In the genomic region with DNA sequence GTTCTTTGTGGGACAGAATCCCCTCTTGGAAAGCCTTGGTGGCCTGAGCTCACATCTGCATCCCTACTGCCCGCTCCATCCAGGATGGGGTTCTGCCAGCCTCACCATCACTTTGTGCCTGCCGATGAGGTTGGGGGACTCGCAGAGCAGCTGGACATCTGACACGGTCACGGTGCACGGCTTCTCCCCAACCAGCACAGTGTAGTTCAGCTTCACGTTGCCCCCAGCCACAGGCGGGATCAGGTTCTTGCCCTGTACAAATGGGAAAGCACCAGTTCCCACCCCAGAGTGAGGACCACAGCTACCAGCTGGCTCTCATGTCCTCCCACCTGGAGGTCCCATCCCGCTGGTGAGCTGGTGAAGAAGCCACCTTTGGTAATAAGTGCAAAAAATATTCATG, we compare ENCODE assay signal across 9 cellular contexts.
"Had no signal": no experiment of that assay in that cellular context is flagged by ENCODE, and none has a peak within 500 bp of the region (broad histone marks: within the 10 kb centered on the region; RNA-seq: fewer than 3 reads in every experiment).

No MANE protein-coding gene starts in this region.

- DNase-seq: GM23248, GOT3, H9, HCEC 1CT, IMR-90, KG1 had no signal

- H2AFZ ChIP-seq: GM23248 had no signal

- H3K9ac ChIP-seq: GM23248 had no signal

- FAIRE-seq: H54, HTR-8/SVneo, K562 had no signal

- ATAC-seq: K562 had no signal

- H3K27ac ChIP-seq: GM23248 had no signal

- H3K4me3 ChIP-seq: GM23248, K562 had no signal
